10 cellular contexts compared by ENCODE assay signal in genomic region chr16:58418601-58419000, GRCh38. TPM values are rescaled to one million over a fixed set of nuclear protein-coding genes. Genes with fewer than 3 reads are reported as not detected.
A peak's percentile ranks its signal among the peaks of the same experiment; 100 is the strongest.
DNase-seq lines count a peak whose midpoint lies in the region; ATAC-seq lines count a peak whose summit lies in the region.
"Had no signal": no experiment of that assay in that cellular context is flagged by ENCODE, and none has a peak within 500 bp of the region (broad histone marks: within the 10 kb centered on the region; RNA-seq: fewer than 3 reads in every experiment).

No MANE protein-coding gene starts in this region.

- H3K9me3 Mint-ChIP-seq in activated T-cell treated with anti-CD3 and anti-CD28 coated beads, Interleukin-2, amount 50 U/mL, for 4 hours = no peaks in the 10 kb centered on the region
- H3K9me3 Mint-ChIP-seq: CD4-positive, CD25-positive, alpha-beta regulatory T cell had no signal

- H3K4me3 Mint-ChIP-seq in activated T-cell treated with anti-CD3 and anti-CD28 coated beads, Interleukin-2, amount 50 U/mL, for 4 hours = no peak overlapping the region
- H3K4me3 Mint-ChIP-seq: CD4-positive, CD25-positive, alpha-beta regulatory T cell had no signal

- H3K36me3 Mint-ChIP-seq in activated T-cell treated with anti-CD3 and anti-CD28 coated beads, Interleukin-2, amount 50 U/mL, for 4 hours (ENCODE audit: insufficient read depth) = no peaks in the 10 kb centered on the region
- H3K36me3 Mint-ChIP-seq: CD4-positive, CD25-positive, alpha-beta regulatory T cell had no signal

- ATAC-seq in HG03432 (IDR thresholded peaks at IDR 0.05; ENCODE audit: unreplicated experiment) = peak; percentile 38
- ATAC-seq in activated T-cell treated with anti-CD3 and anti-CD28 coated beads, Interleukin-2, amount 50 U/mL, for 4 hours = no peak
- no peak for ATAC-seq in GM18519 (IDR thresholded peaks at IDR 0.05; ENCODE audit: low FRiP score, unreplicated experiment)

- no peaks in the 10 kb centered on the region for H3K4me1 Mint-ChIP-seq in activated T-cell treated with anti-CD3 and anti-CD28 coated beads, Interleukin-2, amount 50 U/mL, for 4 hours (ENCODE audit: low read depth)
- H3K4me1 Mint-ChIP-seq: CD4-positive, CD25-positive, alpha-beta regulatory T cell had no signal

- DNase-seq in CD1c-positive myeloid dendritic cell (ENCODE audit: extremely low spot score) (peak; percentile 13), amniotic stem cell (lab: John Stamatoyannopoulos, UW) (peak; percentile 11), kidney tubule cell (ENCODE audit: low spot score) (peak; percentile 65), NCI-H1436 treated with DMSO at 0.1 percent for 48 hours (lab: John Stamatoyannopoulos, UW) (no peak), AML-193 (lab: John Stamatoyannopoulos, UW) (no peak)
- no peak for DNase-seq in activated T-cell treated with anti-CD3 and anti-CD28 coated beads, Interleukin-2, amount 50 U/mL, for 4 hours
- DNase-seq: CD4-positive, CD25-positive, alpha-beta regulatory T cell; stimulated activated CD8-positive, alpha-beta memory T cell treated with anti-CD3 and anti-CD28 coated beads, Interleukin-4, amount 100 ng/mL, for 48 hours had no signal

- H3K27me3 Mint-ChIP-seq in activated T-cell treated with anti-CD3 and anti-CD28 coated beads, Interleukin-2, amount 50 U/mL, for 4 hours (ENCODE audit: low read depth) = peaks cover 7% of the 10 kb centered on the region

RNA-seq across cellular contexts. Expression of gene GINS3, which starts 26.3 kb away (rescaled TPM):
- 10 to 100 TPM; 20.7 to 23.2 (median 22.1) TPM for total RNA-seq in activated T-cell treated with anti-CD3 and anti-CD28 coated beads, Interleukin-2, amount 50 U/mL, for 4 hours

Comparison
In these comparisons a context has a peak if more than half of its experiments do, and no peak if none do; other contexts are left out.
1. DNase-seq: peak in CD1c-positive myeloid dendritic cell (single experiment), amniotic stem cell (single experiment) and kidney tubule cell (single experiment); none in NCI-H1436 treated with DMSO at 0.1 percent for 48 hours (single experiment), AML-193 (0 of 2) and activated T-cell treated with anti-CD3 and anti-CD28 coated beads, Interleukin-2, amount 50 U/mL, for 4 hours (single experiment).